18 cellular contexts compared by ENCODE assay signal in the genomic region with DNA sequence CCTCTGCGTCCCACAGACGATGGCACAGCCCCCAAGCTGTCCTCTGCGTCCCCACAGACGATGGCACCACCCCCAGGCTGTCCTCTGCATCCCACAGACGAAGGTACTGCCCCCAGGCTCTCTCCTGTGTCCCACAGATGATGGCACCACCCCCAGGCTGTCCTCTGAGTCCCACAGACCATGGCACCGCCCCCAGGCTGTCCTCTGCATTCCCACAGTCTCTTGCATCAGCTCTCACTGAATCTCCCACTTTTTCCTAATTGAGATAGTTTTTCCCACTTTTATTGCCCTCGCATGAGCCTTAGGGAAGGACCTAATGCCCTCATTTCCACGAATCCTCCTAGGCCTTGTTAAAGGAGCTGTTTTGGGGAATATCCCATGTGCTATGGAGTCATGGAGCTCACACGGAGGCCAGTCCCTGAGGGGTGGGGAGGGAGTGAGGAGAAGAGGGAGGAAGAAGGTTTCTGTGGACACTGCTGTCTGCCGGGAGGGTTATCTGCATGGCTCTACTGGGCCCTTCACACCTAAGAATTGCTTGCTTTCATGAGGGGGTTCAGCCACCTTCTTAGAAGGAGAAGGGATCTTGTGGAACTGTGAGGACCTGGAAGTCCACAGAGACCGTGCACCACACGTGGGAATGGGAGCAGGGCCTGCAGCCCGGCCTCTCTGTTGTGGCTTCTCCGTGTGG.
"Had no signal": no experiment of that assay in that cellular context is flagged by ENCODE, and none has a peak within 500 bp of the region (broad histone marks: within the 10 kb centered on the region; RNA-seq: fewer than 3 reads in every experiment).

No MANE protein-coding gene starts in this region.

- H3K9me3 ChIP-seq: ascending aorta, breast epithelium, gastrocnemius medialis, neutrophil, tibial nerve, vagina had no signal

- H3K27ac ChIP-seq: ascending aorta, breast epithelium, gastrocnemius medialis, neutrophil, tibial nerve, vagina had no signal

- ATAC-seq: esophagus mucosa, gastrocnemius medialis had no signal

- H3K27me3 ChIP-seq: ascending aorta, tibial nerve, vagina had no signal

- DNase-seq: activated CD4-positive, alpha-beta T cell treated with anti-CD3 and anti-CD28 coated beads, Interleukin-2, amount 50 U/mL, for 1 hour; activated CD4-positive, CD25-positive, alpha-beta regulatory T cell treated with anti-CD3 and anti-CD28 coated beads, Interleukin-2, amount 50 U/mL, for 72 hours; activated CD8-positive, alpha-beta memory T cell treated with anti-CD3 and anti-CD28 coated beads, Interleukin-2, amount 50 U/mL, for 4 hours; activated effector memory CD4-positive, alpha-beta T cell treated with anti-CD3 and anti-CD28 coated beads, Interleukin-2, amount 50 U/mL, for 16 hours; activated naive CD4-positive, alpha-beta T cell treated with anti-CD3 and anti-CD28 coated beads, Interleukin-2, amount 50 U/mL, for 16 hours; activated T-cell treated with anti-CD3 and anti-CD28 coated beads, Interleukin-2, amount 50 U/mL, for 48 hours; cortex of kidney; gastrocnemius medialis; stimulated activated naive CD4-positive, alpha-beta T cell treated with Interleukin-2 at 50 U/mL for 16 hours; T1000 had no signal

- FAIRE-seq: keratinocyte had no signal

- H3K36me3 ChIP-seq: ascending aorta, breast epithelium, gastrocnemius medialis, neutrophil, tibial nerve, vagina had no signal

- H3K4me3 ChIP-seq: ascending aorta, breast epithelium, gastrocnemius medialis, lung, tibial nerve, vagina had no signal

- H3K4me1 ChIP-seq: breast epithelium, gastrocnemius medialis had no signal
